26 cellular contexts compared by ENCODE assay signal in the genomic region with DNA sequence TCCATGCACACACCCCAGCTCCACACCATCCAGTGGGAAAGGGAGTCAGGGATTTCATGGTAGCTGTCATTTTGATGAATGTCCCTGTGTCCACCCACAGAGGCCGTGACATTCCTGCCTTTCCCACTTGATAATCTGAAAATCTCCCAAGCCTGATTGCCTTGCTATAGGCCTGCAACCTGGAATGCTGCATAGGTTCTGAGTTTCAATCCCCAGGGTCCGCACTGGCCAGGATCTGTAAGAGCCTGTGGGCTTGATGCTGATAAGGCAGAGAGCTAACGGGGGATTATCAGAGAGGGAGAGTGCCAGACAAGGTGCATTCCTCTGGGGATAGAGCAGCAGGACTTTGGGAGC. TPM values are rescaled to one million over a fixed set of nuclear protein-coding genes. Genes with fewer than 3 reads are reported as not detected.
DNase-seq lines count a peak whose midpoint lies in the region; ATAC-seq, FAIRE-seq and TF ChIP-seq lines count a peak whose summit lies in the region.
"Had no signal": no experiment of that assay in that cellular context is flagged by ENCODE, and none has a peak within 500 bp of the region (broad histone marks: within the 10 kb centered on the region; RNA-seq: fewer than 3 reads in every experiment).

No MANE protein-coding gene starts in this region.

- H3K9me3 Mint-ChIP-seq in brain: peaks cover 0 to 9% (median 3%) of the 10 kb centered on the region in 5 experiments
- H3K9me3 Mint-ChIP-seq: activated T-helper 1 cell treated with anti-CD3 and anti-CD28 coated beads, Interleukin-12 subunit alpha, Interleukin-12 subunit beta, Interleukin-2, Interleukin-4 antibody, amounts not matched to agents 30 ng/mL and 10 ng/mL and 1 ng/mL, durations not matched to agents 14 hours and 24 hours and 36 hours; neural crest cell; stimulated activated naive CD8-positive, alpha-beta T cell treated with anti-CD3 and anti-CD28 coated beads, Interleukin-15, amount 100 ng/mL, for 72 hours; type B pancreatic cell had no signal

- FAIRE-seq in GM12891 (lab: Jason Lieb, UNC): no peak
- FAIRE-seq: endothelial cell of umbilical vein, keratinocyte had no signal

- H3K27me3 Mint-ChIP-seq in brain: peaks cover 3% of the 10 kb centered on the region
- H3K27me3 Mint-ChIP-seq: type B pancreatic cell had no signal

- peaks cover 20% of the 10 kb centered on the region for H3K4me1 ChIP-seq in HUES48 (ENCODE audit: control insufficient read depth, insufficient read depth, low read length)
- H3K4me1 ChIP-seq: body of pancreas had no signal

- no peaks in the 10 kb centered on the region for H3K36me3 ChIP-seq in HUES48 (ENCODE audit: control insufficient read depth, insufficient read depth, low read length)

- H3K9me3 ChIP-seq in HUES48 (ENCODE audit: control insufficient read depth, insufficient read depth, low read length): no peaks in the 10 kb centered on the region
- H3K9me3 ChIP-seq: body of pancreas had no signal

- H3K27me3 ChIP-seq in HUES48 (ENCODE audit: control insufficient read depth, insufficient read depth, low read length): no peaks in the 10 kb centered on the region
- H3K27me3 ChIP-seq: body of pancreas had no signal

- DNase-seq in D341Med (ENCODE audit: low spot score) (peak; percentile 38), myocyte (ENCODE audit: low read depth) (peak; percentile 39), AG08395 (ENCODE audit: low spot score) (no peak), GM12891 (ENCODE audit: insufficient read length, low spot score) (no peak), foreskin melanocyte (no peak)
- DNase-seq: body of pancreas; CD4-positive, alpha-beta memory T cell; DMS153; GF-D8; Kasumi-1; NCI-H1092 treated with DMSO at 0.1 percent for 48 hours; NCI-H2029 treated with DMSO at 0.1 percent for 48 hours; NK-92 treated with Interleukin-12 subunit alpha and Interleukin-12 subunit beta, amount 100 ng/mL, for 24 hours; stimulated activated CD4-positive, alpha-beta T cell treated with anti-CD3 and anti-CD28 coated beads, Interleukin-4, amount 100 ng/mL, for 4 hours; stimulated activated naive CD8-positive, alpha-beta T cell treated with anti-CD3 and anti-CD28 coated beads, Interleukin-15, amount 100 ng/mL, for 72 hours had no signal

- no peak for TF ChIP-seq POLR2A in GM12891 (IDR thresholded peaks at IDR 0.05; ENCODE audit: low read depth, low read length)

- no peaks in the 10 kb centered on the region for H3K36me3 Mint-ChIP-seq in brain
- H3K36me3 Mint-ChIP-seq: activated naive CD4-positive, alpha-beta T cell treated with anti-CD3 and anti-CD28 coated beads, Interleukin-2, amount 50 U/mL, for 72 hours; type B pancreatic cell had no signal

- no peak for TF ChIP-seq CTCF in brain (conservative IDR thresholded peaks at IDR 0.05)

- peak overlapping the region; percentile 60 for H3K27ac ChIP-seq in HUES48 (ENCODE audit: low read depth, low read length)
- H3K27ac ChIP-seq: body of pancreas had no signal

- ATAC-seq in HG02973 (IDR thresholded peaks at IDR 0.05; ENCODE audit: unreplicated experiment): no peak
- ATAC-seq: activated naive CD4-positive, alpha-beta T cell treated with anti-CD3 and anti-CD28 coated beads, Interleukin-2, amount 50 U/mL, for 72 hours; body of pancreas; stimulated activated naive CD8-positive, alpha-beta T cell treated with anti-CD3 and anti-CD28 coated beads, Interleukin-15, amount 100 ng/mL, for 72 hours had no signal

- H3K4me3 ChIP-seq in HUES48 (ENCODE audit: low read depth, low read length): no peak overlapping the region
- H3K4me3 ChIP-seq: body of pancreas had no signal

- H3K27ac Mint-ChIP-seq in brain: peak overlapping the region in 3 of 5 experiments; percentile 33 to 64 (median 37)
- H3K27ac Mint-ChIP-seq: activated naive CD4-positive, alpha-beta T cell treated with anti-CD3 and anti-CD28 coated beads, Interleukin-2, amount 50 U/mL, for 72 hours; activated T-helper 1 cell treated with anti-CD3 and anti-CD28 coated beads, Interleukin-12 subunit alpha, Interleukin-12 subunit beta, Interleukin-2, Interleukin-4 antibody, amounts not matched to agents 30 ng/mL and 10 ng/mL and 1 ng/mL, durations not matched to agents 14 hours and 24 hours and 36 hours; CD4-positive, alpha-beta memory T cell; progenitor cell of endocrine pancreas; type B pancreatic cell had no signal

- H3K9ac ChIP-seq in HUES48 (ENCODE audit: low read depth, low read length): no peak overlapping the region

- peaks cover 25% of the 10 kb centered on the region for H3K4me1 Mint-ChIP-seq in brain
- H3K4me1 Mint-ChIP-seq: CD4-positive, alpha-beta memory T cell; stimulated activated naive CD8-positive, alpha-beta T cell treated with anti-CD3 and anti-CD28 coated beads, Interleukin-15, amount 100 ng/mL, for 72 hours had no signal

- H3K4me3 Mint-ChIP-seq in brain: no peak overlapping the region
- H3K4me3 Mint-ChIP-seq: activated T-helper 1 cell treated with anti-CD3 and anti-CD28 coated beads, Interleukin-12 subunit alpha, Interleukin-12 subunit beta, Interleukin-2, Interleukin-4 antibody, amounts not matched to agents 30 ng/mL and 10 ng/mL and 1 ng/mL, durations not matched to agents 14 hours and 24 hours and 36 hours; CD4-positive, alpha-beta memory T cell; stimulated activated naive CD8-positive, alpha-beta T cell treated with anti-CD3 and anti-CD28 coated beads, Interleukin-15, amount 100 ng/mL, for 72 hours; type B pancreatic cell had no signal

TF ChIP-seq in GM12891, 5 proteins besides CTCF, POLR2A, EP300 and RAD21:
- TF ChIP-seq PAX5 (IDR thresholded peaks at IDR 0.05; ENCODE audit: insufficient read depth, low read length, severe bottlenecking): no peak
- no peak for TF ChIP-seq POU2F2 (IDR thresholded peaks at IDR 0.05; ENCODE audit: low read depth, low read length)
- no peak for TF ChIP-seq SPI1 (IDR thresholded peaks at IDR 0.05; ENCODE audit: low read depth, low read length)
- no peak for TF ChIP-seq POLR2AphosphoS5 (IDR thresholded peaks at IDR 0.05; ENCODE audit: low read depth, low read length)
- no peak for TF ChIP-seq TAF1 (IDR thresholded peaks at IDR 0.05; ENCODE audit: low read depth, low read length)

RNA-seq across cellular contexts. Expression of a gene that starts 57.5 kb away (rescaled TPM):
- polyA plus RNA-seq in brain (ENCODE audit: insufficient read depth, low read depth, low replicate concordance): 0.17 TPM
- total RNA-seq in myocyte: 2.6 and 3.0 TPM in 2 replicates
- 2.0 TPM for polyA plus RNA-seq in myocyte (2012)
- polyA plus RNA-seq in GM12891 (2012; ENCODE audit: low read depth, missing spikeins): 0.86 TPM
- total RNA-seq: activated T-helper 1 cell treated with anti-CD3 and anti-CD28 coated beads, Interleukin-12 subunit alpha, Interleukin-12 subunit beta, Interleukin-2, Interleukin-4 antibody, amounts not matched to agents 30 ng/mL and 10 ng/mL and 1 ng/mL, durations not matched to agents 14 hours and 24 hours and 36 hours; CD4-positive, alpha-beta memory T cell; endothelial cell of umbilical vein; HT-29 had no signal

Comparison
In these comparisons a context has a peak if more than half of its experiments do, and no peak if none do; other contexts are left out.
1. DNase-seq: peak in D341Med (single experiment) and myocyte (single experiment); none in AG08395 (single experiment), GM12891 (single experiment) and foreskin melanocyte (single experiment).